Comparison of ENCODE assay signal across 10 cellular contexts in the genomic region with DNA sequence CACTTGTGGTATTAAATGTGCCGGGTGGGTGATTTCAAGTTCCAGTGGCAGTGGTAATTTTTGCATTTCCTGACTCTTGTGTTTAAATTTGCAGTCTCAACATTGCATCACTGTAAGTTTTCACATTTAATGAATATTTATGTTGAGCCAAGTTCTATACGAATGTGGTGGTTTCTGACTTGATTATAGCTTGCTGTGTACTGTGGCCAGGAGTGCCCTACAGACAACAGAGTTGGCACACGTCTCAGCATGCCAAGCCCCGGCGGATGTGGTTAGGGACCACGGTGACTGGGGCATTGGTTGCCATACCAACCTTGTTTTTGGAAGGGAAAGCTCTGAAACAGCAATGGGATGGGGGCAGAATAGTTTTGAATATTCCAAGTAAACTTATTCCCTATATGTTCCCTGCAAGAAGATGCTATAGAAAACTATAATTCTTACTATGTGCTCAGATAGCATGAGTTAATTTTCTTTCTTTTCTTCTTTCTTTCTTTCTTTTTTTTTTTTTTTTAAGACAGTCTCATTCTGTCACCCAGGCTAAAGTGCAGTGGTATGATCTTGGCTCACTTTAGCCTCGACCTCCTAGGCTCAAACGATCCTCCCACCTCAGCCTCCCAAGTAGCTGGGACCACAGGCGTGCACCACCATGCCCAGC. TPM values are rescaled to one million over a fixed set of nuclear protein-coding genes. Genes with fewer than 3 reads are reported as not detected.
DNase-seq lines count a peak whose midpoint lies in the region; ATAC-seq, FAIRE-seq and TF ChIP-seq lines count a peak whose summit lies in the region.
"Had no signal": no experiment of that assay in that cellular context is flagged by ENCODE, and none has a peak within 500 bp of the region (broad histone marks: within the 10 kb centered on the region; RNA-seq: fewer than 3 reads in every experiment).

No MANE protein-coding gene starts in this region.

- TF ChIP-seq CTCF in epithelial cell of esophagus (IDR thresholded peaks at IDR 0.05; ENCODE audit: insufficient read depth, low read depth, low read length, missing control alignments) (no peak), osteocyte (IDR thresholded peaks at IDR 0.05) (no peak)

- DNase-seq in activated naive CD4-positive, alpha-beta T cell treated with Interleukin-2 at 50 U/mL for 16 hours: peak; percentile 18
- DNase-seq in activated naive CD4-positive, alpha-beta T cell treated with anti-CD3 and anti-CD28 coated beads, Interleukin-2, amount 50 U/mL, for 16 hours: no peak
- peak in 31 of 34 experiments; percentile 18 to 60 (median 43) for DNase-seq in T-cell
- peak; percentile 72 for DNase-seq in epithelial cell of esophagus (ENCODE audit: low read depth)
- DNase-seq in stimulated activated naive B cell treated with anti-CD40 and anti-IgM and Interleukin-4, amounts not matched to agents 10 μg/mL and 1 μg/mL and 100 μg/mL, for 72 hours: no peak
- DNase-seq in osteocyte (ENCODE audit: extremely low spot score, unreplicated experiment): no peak
- no peak for DNase-seq in HTR-8/SVneo (ENCODE audit: insufficient read length, low spot score)
- DNase-seq: activated effector memory CD4-positive, alpha-beta T cell treated with anti-CD3 and anti-CD28 coated beads, Interleukin-2, amount 50 U/mL, for 16 hours had no signal

- no peak overlapping the region for H3K4me3 ChIP-seq in epithelial cell of esophagus (ENCODE audit: low read length)

- POLR2A ChIA-PET in T-cell (lab: Charles Lee): no interaction called here

- H3K4me1 Mint-ChIP-seq in T-cell (peaks cover 17 to 22% (median 17%) of the 10 kb centered on the region in 3 donors), osteocyte (ENCODE audit: unreplicated experiment) (peaks cover 17% of the 10 kb centered on the region)
- peaks cover 20 to 46% of the 10 kb centered on the region in 2 donors for H3K4me1 Mint-ChIP-seq in stimulated activated naive B cell treated with anti-CD40 and anti-IgM and Interleukin-4, amounts not matched to agents 10 μg/mL and 1 μg/mL and 100 μg/mL, for 72 hours

- no peaks in the 10 kb centered on the region for H3K36me3 Mint-ChIP-seq in T-cell
- H3K36me3 Mint-ChIP-seq in stimulated activated naive B cell treated with anti-CD40 and anti-IgM and Interleukin-4, amounts not matched to agents 10 μg/mL and 1 μg/mL and 100 μg/mL, for 72 hours: no peaks in the 10 kb centered on the region
- H3K36me3 Mint-ChIP-seq in osteocyte (ENCODE audit: unreplicated experiment): peaks cover 3% of the 10 kb centered on the region

- H3K27me3 Mint-ChIP-seq in T-cell (peaks cover 0 to under 1% of the 10 kb centered on the region in 2 donors), osteocyte (ENCODE audit: unreplicated experiment) (no peaks in the 10 kb centered on the region)
- H3K27me3 Mint-ChIP-seq in stimulated activated naive B cell treated with anti-CD40 and anti-IgM and Interleukin-4, amounts not matched to agents 10 μg/mL and 1 μg/mL and 100 μg/mL, for 72 hours: peaks cover 0 to 4% of the 10 kb centered on the region in 2 donors

- FAIRE-seq in HTR-8/SVneo (lab: Jason Lieb, UNC): no peak

- CTCF ChIA-PET in T-cell (lab: Charles Lee): no interaction called here

- H3K9me3 Mint-ChIP-seq in T-cell: no peaks in the 10 kb centered on the region
- H3K9me3 Mint-ChIP-seq in stimulated activated naive B cell treated with anti-CD40 and anti-IgM and Interleukin-4, amounts not matched to agents 10 μg/mL and 1 μg/mL and 100 μg/mL, for 72 hours: no peaks in the 10 kb centered on the region
- no peaks in the 10 kb centered on the region for H3K9me3 Mint-ChIP-seq in osteocyte (ENCODE audit: unreplicated experiment)

- H3K4me3 Mint-ChIP-seq in T-cell (peak overlapping the region in 1 of 3 donors; percentile 15), osteocyte (ENCODE audit: unreplicated experiment) (no peak overlapping the region)
- no peak overlapping the region for H3K4me3 Mint-ChIP-seq in stimulated activated naive B cell treated with anti-CD40 and anti-IgM and Interleukin-4, amounts not matched to agents 10 μg/mL and 1 μg/mL and 100 μg/mL, for 72 hours

- no peak overlapping the region for H3K27ac Mint-ChIP-seq in T-cell
- H3K27ac Mint-ChIP-seq in stimulated activated naive B cell treated with anti-CD40 and anti-IgM and Interleukin-4, amounts not matched to agents 10 μg/mL and 1 μg/mL and 100 μg/mL, for 72 hours: no peak overlapping the region
- H3K27ac Mint-ChIP-seq in osteocyte (ENCODE audit: unreplicated experiment): no peak overlapping the region

- ATAC-seq in T-cell (replicated peaks in 1 of 4): peak in 3 of 4 experiments; percentile 72 to 98 (median 93)
- peak; percentile 68 to 73 for ATAC-seq in stimulated activated naive B cell treated with anti-CD40 and anti-IgM and Interleukin-4, amounts not matched to agents 10 μg/mL and 1 μg/mL and 100 μg/mL, for 72 hours (replicated peaks)
- no peak for ATAC-seq in GM19328 (IDR thresholded peaks at IDR 0.05; ENCODE audit: unreplicated experiment)
- ATAC-seq: Right ventricle myocardium inferior had no signal

RNA-seq across cellular contexts. Expression of gene ZNRF3, which starts 16.0 kb away (rescaled TPM):
- total RNA-seq in T-cell (1 to 10 TPM in 3 of 5 donors, under 1 TPM in 2; 0.70 to 2.1 (median 1.1) TPM), osteocyte (6.4 and 6.7 TPM in 2 replicates)

Comparison
In these comparisons a context has a peak if more than half of its experiments do, and no peak if none do; other contexts are left out.
1. DNase-seq: peak in activated naive CD4-positive, alpha-beta T cell treated with Interleukin-2 at 50 U/mL for 16 hours (single experiment), T-cell (31 of 34) and epithelial cell of esophagus (single experiment); none in activated naive CD4-positive, alpha-beta T cell treated with anti-CD3 and anti-CD28 coated beads, Interleukin-2, amount 50 U/mL, for 16 hours (single experiment), stimulated activated naive B cell treated with anti-CD40 and anti-IgM and Interleukin-4, amounts not matched to agents 10 μg/mL and 1 μg/mL and 100 μg/mL, for 72 hours (single experiment), osteocyte (single experiment) and HTR-8/SVneo (single experiment).